ENCODE assay signal across 10 cellular contexts in genomic region chr17:39057807-39058206, GRCh38.
DNase-seq lines count a peak whose midpoint lies in the region; ATAC-seq and TF ChIP-seq lines count a peak whose summit lies in the region.
"Had no signal": no experiment of that assay in that cellular context is flagged by ENCODE, and none has a peak within 500 bp of the region (broad histone marks: within the 10 kb centered on the region; RNA-seq: fewer than 3 reads in every experiment).

No MANE protein-coding gene starts in this region.

- no peak overlapping the region for H2AFZ ChIP-seq in OCI-LY7 (ENCODE audit: low read length)
- H2AFZ ChIP-seq in smooth muscle cell (ENCODE audit: low read depth) = no peak overlapping the region

- peaks cover 16% of the 10 kb centered on the region for H3K4me1 Mint-ChIP-seq in activated CD4-positive, alpha-beta T cell treated with anti-CD3 and anti-CD28 coated beads for 36 hours
- peaks cover 23% of the 10 kb centered on the region for H3K4me1 Mint-ChIP-seq in endothelial cell (ENCODE audit: unreplicated experiment)

- H3K4me3 ChIP-seq in OCI-LY7 (ENCODE audit: low read depth, low read length, poor library complexity, severe bottlenecking) (peak overlapping the region; percentile 76), smooth muscle cell (no peak overlapping the region)

- CTCF ChIA-PET in activated CD4-positive, alpha-beta T cell treated with anti-CD3 and anti-CD28 coated beads for 36 hours (lab: Charles Lee) = interaction anchor here (1.2 to 2.1 kb wide), 3 partner anchors 65 to 95 kb away, joined by 3 to 9 read pairs (median 5); no protein-coding TSS in a partner anchor
- CTCF ChIA-PET in OCI-LY7 (lab: Charles Lee; ENCODE audit: unreplicated experiment) = no interaction called here

- no peaks in the 10 kb centered on the region for H3K9me3 Mint-ChIP-seq in activated CD4-positive, alpha-beta T cell treated with anti-CD3 and anti-CD28 coated beads for 36 hours (ENCODE audit: low read depth)
- no peaks in the 10 kb centered on the region for H3K9me3 Mint-ChIP-seq in endothelial cell (ENCODE audit: unreplicated experiment)

- H3K36me3 Mint-ChIP-seq in activated CD4-positive, alpha-beta T cell treated with anti-CD3 and anti-CD28 coated beads for 36 hours (ENCODE audit: low read depth) = no peaks in the 10 kb centered on the region
- H3K36me3 Mint-ChIP-seq in endothelial cell (ENCODE audit: low read depth, unreplicated experiment) = no peaks in the 10 kb centered on the region

- H3K9ac ChIP-seq in smooth muscle cell (ENCODE audit: low read depth) = no peak overlapping the region

- no peaks in the 10 kb centered on the region for H3K9me2 ChIP-seq in OCI-LY7 (ENCODE audit: insufficient read depth, low read length)

- TF ChIP-seq CTCF in OCI-LY7 (conservative IDR thresholded peaks at IDR 0.05; ENCODE audit: low read length) (no peak), endothelial cell (IDR thresholded peaks at IDR 0.05; ENCODE audit: unreplicated experiment) (no peak), smooth muscle cell (IDR thresholded peaks at IDR 0.05; ENCODE audit: borderline replicate concordance, insufficient read depth, poor library complexity, severe bottlenecking) (no peak)

- H3K27ac ChIP-seq in OCI-LY7 (ENCODE audit: low read depth, low read length, poor library complexity, severe bottlenecking) = no peak overlapping the region
- no peak overlapping the region for H3K27ac ChIP-seq in smooth muscle cell (ENCODE audit: low read depth)

- WGBS in smooth muscle cell (ENCODE audit: low lambda C conversion rate) = 92% methylated on average over 8 of the region's 8 CpGs

- no peaks in the 10 kb centered on the region for H3F3A ChIP-seq in smooth muscle cell (ENCODE audit: low read depth)

- H3K9me3 ChIP-seq in OCI-LY7 (ENCODE audit: low read length) = peaks cover 6% of the 10 kb centered on the region; the same call in 1 of the 2 replicates
- H3K9me3 ChIP-seq in smooth muscle cell (replicated peaks; ENCODE audit: low read depth) = no peaks in the 10 kb centered on the region

- ATAC-seq in activated CD4-positive, alpha-beta T cell treated with anti-CD3 and anti-CD28 coated beads for 36 hours = no peak
- ATAC-seq in HG02571 (IDR thresholded peaks at IDR 0.05; ENCODE audit: unreplicated experiment) = no peak

- peak overlapping the region; percentile 80 for H3K4me2 ChIP-seq in OCI-LY7 (ENCODE audit: low read length)
- H3K4me2 ChIP-seq in smooth muscle cell = peak overlapping the region; percentile 80

- POLR2A ChIA-PET in activated CD4-positive, alpha-beta T cell treated with anti-CD3 and anti-CD28 coated beads for 36 hours (lab: Charles Lee) = no interaction called here
- POLR2A ChIA-PET in OCI-LY7 (lab: Charles Lee) = interaction anchor here (0.6 to 0.9 kb wide), 2 partner anchors 112 to 605 kb away, joined by 6 read pairs; no protein-coding TSS in a partner anchor

- H3K27me3 ChIP-seq in smooth muscle cell (ENCODE audit: low read depth) = no peaks in the 10 kb centered on the region

- no peaks in the 10 kb centered on the region for H3K27me3 Mint-ChIP-seq in activated CD4-positive, alpha-beta T cell treated with anti-CD3 and anti-CD28 coated beads for 36 hours
- H3K27me3 Mint-ChIP-seq in endothelial cell (ENCODE audit: unreplicated experiment) = peaks cover 7% of the 10 kb centered on the region

- DNase-seq in activated CD4-positive, alpha-beta T cell treated with anti-CD3 and anti-CD28 coated beads for 36 hours = no peak
- no peak for DNase-seq in activated CD4-positive, alpha-beta T cell treated with anti-CD3 and anti-CD28 coated beads for 1 hour
- DNase-seq in OCI-LY7 (ENCODE audit: low spot score) (no peak), endothelial cell (ENCODE audit: low spot score) (no peak), smooth muscle cell (lab: John Stamatoyannopoulos, UW; ENCODE audit: unreplicated experiment) (no peak), SHP77 treated with DMSO at 0.1 percent for 48 hours (lab: John Stamatoyannopoulos, UW) (no peak), iPS-NIHi11 (ENCODE audit: low spot score) (no peak)
- DNase-seq: AML-193, NCI-H226 had no signal

- H4K20me1 ChIP-seq in OCI-LY7 (ENCODE audit: insufficient read depth, low read length) (no peaks in the 10 kb centered on the region), smooth muscle cell (ENCODE audit: low read depth) (no peaks in the 10 kb centered on the region)

- H3K36me3 ChIP-seq in OCI-LY7 (ENCODE audit: insufficient read depth, low read length) (no peaks in the 10 kb centered on the region), smooth muscle cell (ENCODE audit: low read depth) (no peaks in the 10 kb centered on the region)

- no TSS peak for BruUV-seq in OCI-LY7 (replicated peaks; lab: Mats Ljungman, UMichigan)

- peak overlapping the region; percentile 67 for H3K4me3 Mint-ChIP-seq in activated CD4-positive, alpha-beta T cell treated with anti-CD3 and anti-CD28 coated beads for 36 hours
- peak overlapping the region; percentile 39 for H3K4me3 Mint-ChIP-seq in endothelial cell (ENCODE audit: unreplicated experiment)

- intact Hi-C loops in activated CD4-positive, alpha-beta T cell treated with anti-CD3 and anti-CD28 coated beads for 36 hours (cut with DNase I, micrococcal nuclease) = loop anchor here in 1 of 2 experiments (1.0 to 5.0 kb wide), 4 partner anchors 76 to 205 kb away; partner anchors contain the start of genes CACNB1 and RPL23
- intact Hi-C loops in OCI-LY7 (cut with micrococcal nuclease; ENCODE audit: unreplicated experiment) = no loop called here

- H3K4me1 ChIP-seq in OCI-LY7 (ENCODE audit: insufficient read depth, low read length, poor library complexity, severe bottlenecking) (peaks cover 14% of the 10 kb centered on the region), smooth muscle cell (ENCODE audit: low read depth) (peaks cover 9% of the 10 kb centered on the region)

- H3K79me2 ChIP-seq in OCI-LY7 (ENCODE audit: insufficient read depth, low read depth, low read length) (no peaks in the 10 kb centered on the region), smooth muscle cell (ENCODE audit: low read depth) (no peaks in the 10 kb centered on the region)

- no peak overlapping the region for H3K27ac Mint-ChIP-seq in activated CD4-positive, alpha-beta T cell treated with anti-CD3 and anti-CD28 coated beads for 36 hours
- no peak overlapping the region for H3K27ac Mint-ChIP-seq in endothelial cell (ENCODE audit: unreplicated experiment)
